26 cellular contexts compared by ENCODE assay signal in the genomic region with DNA sequence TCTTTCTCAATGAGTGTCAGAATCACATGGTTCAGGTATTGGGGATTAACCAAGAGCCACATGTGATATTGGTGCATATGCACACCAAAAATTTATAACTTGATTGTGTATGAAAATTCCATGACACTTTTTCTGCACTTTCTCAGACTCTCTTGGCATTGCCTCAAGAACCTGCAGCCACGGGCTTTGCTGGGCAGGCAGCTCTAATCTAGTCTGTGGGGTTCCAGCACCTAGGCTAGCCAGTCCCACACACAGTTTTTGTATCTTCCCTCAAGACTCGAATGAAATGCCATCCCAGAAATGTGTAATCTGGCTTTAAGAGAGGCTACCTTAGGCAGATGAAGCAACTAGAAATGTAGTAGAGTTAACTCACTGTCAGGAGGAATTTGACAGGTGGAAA.
"Had no signal": no experiment of that assay in that cellular context is flagged by ENCODE, and none has a peak within 500 bp of the region (broad histone marks: within the 10 kb centered on the region; RNA-seq: fewer than 3 reads in every experiment).

No MANE protein-coding gene starts in this region.

- H3K4me3 ChIP-seq: colonic mucosa, gastrocnemius medialis had no signal

- H3K27me3 ChIP-seq: brain microvascular endothelial cell, colonic mucosa, foreskin keratinocyte, gastrocnemius medialis had no signal

- ATAC-seq: activated CD4-positive, alpha-beta T cell treated with anti-CD3 and anti-CD28 coated beads for 36 hours; activated CD8-positive, alpha-beta T cell treated with anti-CD3 and anti-CD28 coated beads for 36 hours; activated T-cell treated with anti-CD3 and anti-CD28 coated beads, Interleukin-2, amount 50 U/mL, for 4 hours; activated T-helper 17 cell treated with anti-CD3 and anti-CD28 coated beads, Interleukin-2, amount 50 U/mL, for 72 hours; esophagus mucosa; foreskin keratinocyte; gastrocnemius medialis had no signal

- H3K9me3 ChIP-seq: colonic mucosa, gastrocnemius medialis had no signal

- H3K4me3 Mint-ChIP-seq: activated CD4-positive, alpha-beta T cell treated with anti-CD3 and anti-CD28 coated beads for 36 hours; activated CD4-positive, alpha-beta T cell treated with anti-CD3 and anti-CD28 coated beads, Interleukin-2, amount 10 ng/mL, durations not matched to agents 7 days and 5 days; activated CD8-positive, alpha-beta T cell treated with anti-CD3 and anti-CD28 coated beads for 36 hours; activated naive CD8-positive, alpha-beta T cell; activated T-cell treated with anti-CD3 and anti-CD28 coated beads, Interleukin-2, amount 50 U/mL, for 4 hours; activated T-helper 17 cell treated with anti-CD3 and anti-CD28 coated beads, Interleukin-2, amount 50 U/mL, for 72 hours had no signal

- H3K27me3 Mint-ChIP-seq: activated CD4-positive, alpha-beta T cell treated with anti-CD3 and anti-CD28 coated beads for 36 hours; activated CD4-positive, alpha-beta T cell treated with anti-CD3 and anti-CD28 coated beads, Interleukin-2, amount 10 ng/mL, durations not matched to agents 7 days and 5 days; activated CD8-positive, alpha-beta T cell treated with anti-CD3 and anti-CD28 coated beads for 36 hours; activated naive CD8-positive, alpha-beta T cell; activated T-helper 17 cell treated with anti-CD3 and anti-CD28 coated beads, Interleukin-2, amount 50 U/mL, for 72 hours had no signal

- H3K27ac ChIP-seq: brain microvascular endothelial cell, colonic mucosa, epithelial cell of prostate, foreskin keratinocyte, gastrocnemius medialis had no signal

- H3K4me1 ChIP-seq: colonic mucosa had no signal

- H3K36me3 ChIP-seq: brain microvascular endothelial cell, colonic mucosa had no signal

- H3K27ac Mint-ChIP-seq: activated CD4-positive, alpha-beta T cell treated with anti-CD3 and anti-CD28 coated beads for 36 hours; activated CD4-positive, alpha-beta T cell treated with anti-CD3 and anti-CD28 coated beads, Interleukin-2, amount 10 ng/mL, durations not matched to agents 7 days and 5 days; activated CD8-positive, alpha-beta T cell treated with anti-CD3 and anti-CD28 coated beads for 36 hours; activated naive CD8-positive, alpha-beta T cell; activated T-helper 17 cell treated with anti-CD3 and anti-CD28 coated beads, Interleukin-2, amount 50 U/mL, for 72 hours had no signal

- DNase-seq: activated CD4-positive, alpha-beta T cell treated with anti-CD3 and anti-CD28 coated beads for 36 hours; activated CD4-positive, alpha-beta T cell treated with anti-CD3 and anti-CD28 coated beads, Interleukin-2, amount 10 ng/mL, durations not matched to agents 7 days and 5 days; activated CD4-positive, alpha-beta T cell treated with anti-CD3 and anti-CD28 coated beads, Interleukin-2, amount 50 U/mL, for 48 hours; activated CD4-positive, CD25-positive, alpha-beta regulatory T cell; activated CD4-positive, CD25-positive, alpha-beta regulatory T cell treated with anti-CD3 and anti-CD28 coated beads, Interleukin-2, amount 50 U/mL, for 72 hours; activated CD8-positive, alpha-beta memory T cell treated with anti-CD3 and anti-CD28 coated beads for 24 hours; activated CD8-positive, alpha-beta T cell treated with anti-CD3 and anti-CD28 coated beads for 36 hours; activated effector memory CD4-positive, alpha-beta T cell treated with Interleukin-2 at 50 U/mL for 16 hours; activated gamma-delta T cell treated with Interleukin-2 at 50 U/mL for 16 hours; activated naive CD4-positive, alpha-beta T cell treated with anti-CD3 and anti-CD28 coated beads, Interleukin-2, amount 50 U/mL, for 16 hours; activated naive CD4-positive, alpha-beta T cell treated with Interleukin-2 at 50 U/mL for 16 hours; activated T-cell treated with anti-CD3 and anti-CD28 coated beads, Interleukin-2, amount 50 U/mL, for 4 hours; amniotic stem cell; anterior cingulate cortex; brain microvascular endothelial cell; caudate nucleus; cerebellar nuclear complex; colonic mucosa; effector CD8-positive, alpha-beta T cell; foreskin keratinocyte; gastrocnemius medialis; T-helper 2 cell had no signal

- H3K9me3 Mint-ChIP-seq: activated CD4-positive, alpha-beta T cell treated with anti-CD3 and anti-CD28 coated beads, Interleukin-2, amount 10 ng/mL, durations not matched to agents 7 days and 5 days; activated T-helper 17 cell treated with anti-CD3 and anti-CD28 coated beads, Interleukin-2, amount 50 U/mL, for 72 hours had no signal
